15 cellular contexts compared by ENCODE assay signal in the genomic region with DNA sequence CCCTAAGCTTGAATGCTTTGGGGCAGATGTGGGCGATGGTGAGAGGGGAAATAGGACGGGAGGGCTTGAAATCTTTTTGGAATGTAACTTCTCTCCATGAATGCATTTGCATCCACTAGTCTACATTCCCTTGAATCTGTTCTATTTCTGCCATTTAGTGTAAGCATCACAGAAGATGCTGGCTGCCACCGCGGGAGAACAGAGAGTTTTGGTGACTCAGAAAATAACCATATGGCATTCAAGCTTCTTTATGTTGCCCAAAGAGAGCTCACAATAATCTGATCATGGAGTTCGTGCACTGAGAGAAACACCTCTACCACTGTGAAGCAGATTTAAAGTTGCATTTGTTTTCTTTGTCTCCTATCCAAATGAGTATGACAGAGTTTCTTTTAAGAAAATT.
"Had no signal": no experiment of that assay in that cellular context is flagged by ENCODE, and none has a peak within 500 bp of the region (broad histone marks: within the 10 kb centered on the region; RNA-seq: fewer than 3 reads in every experiment).

No MANE protein-coding gene starts in this region.

- DNase-seq: central memory CD4-positive, alpha-beta T cell; dermis blood vessel endothelial cell; immature natural killer cell; mesenchymal stem cell; naive thymus-derived CD4-positive, alpha-beta T cell; nucleus accumbens; ovary; stimulated activated CD4-positive, alpha-beta T cell treated with anti-CD3 and anti-CD28 coated beads, Interleukin-2, amount 100 ng/mL, for 24 hours; stimulated activated CD4-positive, alpha-beta T cell treated with anti-CD3 and anti-CD28 coated beads, Interleukin-4, amount 100 ng/mL, for 24 hours; stimulated activated naive CD4-positive, alpha-beta T cell treated with Interleukin-2 at 50 U/mL for 16 hours; stomach; testis; tibial artery had no signal

- ATAC-seq: naive thymus-derived CD4-positive, alpha-beta T cell; sciatic nerve; stimulated activated effector memory CD8-positive, alpha-beta T cell treated with anti-CD3 and anti-CD28 coated beads, Interleukin-12 subunit alpha, Interleukin-12 subunit beta, amount 100 ng/mL, for 72 hours had no signal
